In genomic region chr16:84738255-84739038, GRCh38 we compare ENCODE assay signal across 1 cellular context.
TF ChIP-seq lines count a peak whose summit lies in the region.

No MANE protein-coding gene starts in this region.

TF ChIP-seq in K562, 482 proteins besides CTCF, POLR2A, EP300 and RAD21 (continued from another document and continues in another):
- TF ChIP-seq ELK3 (CRISPR knock-in tag; IDR thresholded peaks at IDR 0.05), result no peak
- TF ChIP-seq TAF7 (tag; IDR thresholded peaks at IDR 0.05), result no peak
- no peak for TF ChIP-seq SPI1 (IDR thresholded peaks at IDR 0.05; ENCODE audit: borderline replicate concordance, low read depth, low read length)
- TF ChIP-seq PTBP1 (IDR thresholded peaks at IDR 0.05; ENCODE audit: low read depth, low read length), result no peak
- TF ChIP-seq FOXJ2 (tag; IDR thresholded peaks at IDR 0.05), result no peak
- TF ChIP-seq ZNF445 (CRISPR knock-in tag; IDR thresholded peaks at IDR 0.05; ENCODE audit: low read depth), result no peak
- no peak for TF ChIP-seq TCF7L2 (IDR thresholded peaks at IDR 0.05; ENCODE audit: low read depth, low read length)
- no peak for TF ChIP-seq ZEB2 (IDR thresholded peaks at IDR 0.05)
- TF ChIP-seq ZFPM2 (CRISPR knock-in tag; IDR thresholded peaks at IDR 0.05), result no peak
- TF ChIP-seq, protein P1, sequence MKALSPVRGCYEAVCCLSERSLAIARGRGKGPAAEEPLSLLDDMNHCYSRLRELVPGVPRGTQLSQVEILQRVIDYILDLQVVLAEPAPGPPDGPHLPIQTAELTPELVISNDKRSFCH (CRISPR knock-in tag; IDR thresholded peaks at IDR 0.05), result no peak
- TF ChIP-seq, protein P1 (tag; IDR thresholded peaks at IDR 0.05), result 0 out of 2 replicates have a peak, but pooled peaks have one; percentile 15
- TF ChIP-seq ZNF407 (IDR thresholded peaks at IDR 0.05; ENCODE audit: low read depth), result no peak
- no peak for TF ChIP-seq BRD9 (IDR thresholded peaks at IDR 0.05; ENCODE audit: low read depth, partially characterized antibody)
- TF ChIP-seq ZNF717 (CRISPR knock-in tag; IDR thresholded peaks at IDR 0.05), result no peak
- TF ChIP-seq RBM22 (IDR thresholded peaks at IDR 0.05; ENCODE audit: low read depth, low read length, poor library complexity, severe bottlenecking), result no peak
- no peak for TF ChIP-seq KAT8 (IDR thresholded peaks at IDR 0.05; ENCODE audit: low read depth)
- no peak for TF ChIP-seq DMBX1 (CRISPR knock-in tag; IDR thresholded peaks at IDR 0.05; ENCODE audit: borderline replicate concordance)
- no peak for TF ChIP-seq SMAD3 (CRISPR knock-in tag; conservative IDR thresholded peaks at IDR 0.05)
- no peak for TF ChIP-seq NFRKB (IDR thresholded peaks at IDR 0.05; ENCODE audit: low read depth)
- TF ChIP-seq SNIP1 (IDR thresholded peaks at IDR 0.05; ENCODE audit: low read depth), result no peak
- TF ChIP-seq, protein P2, sequence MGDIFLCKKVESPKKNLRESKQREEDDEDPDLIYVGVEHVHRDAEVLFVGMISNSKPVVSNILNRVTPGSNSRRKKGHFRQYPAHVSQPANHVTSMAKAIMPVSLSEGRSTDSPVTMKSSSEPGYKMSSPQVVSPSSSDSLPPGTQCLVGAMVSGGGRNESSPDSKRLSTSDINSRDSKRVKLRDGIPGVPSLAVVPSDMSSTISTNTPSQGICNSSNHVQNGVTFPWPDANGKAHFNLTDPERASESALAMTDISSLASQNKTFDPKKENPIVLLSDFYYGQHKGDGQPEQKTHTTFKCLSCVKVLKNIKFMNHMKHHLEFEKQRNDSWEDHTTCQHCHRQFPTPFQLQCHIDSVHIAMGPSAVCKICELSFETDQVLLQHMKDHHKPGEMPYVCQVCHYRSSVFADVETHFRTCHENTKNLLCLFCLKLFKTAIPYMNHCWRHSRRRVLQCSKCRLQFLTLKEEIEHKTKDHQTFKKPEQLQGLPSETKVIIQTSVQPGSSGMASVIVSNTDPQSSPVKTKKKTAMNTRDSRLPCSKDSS (IDR thresholded peaks at IDR 0.05; ENCODE audit: low read depth, partially characterized antibody), result no peak
- TF ChIP-seq E4F1 (CRISPR knock-in tag; IDR thresholded peaks at IDR 0.05; ENCODE audit: borderline replicate concordance), result no peak
- no peak for TF ChIP-seq C11orf30 (IDR thresholded peaks at IDR 0.05; ENCODE audit: low read depth)
- no peak for TF ChIP-seq PRMT5 (CRISPR knock-in tag; IDR thresholded peaks at IDR 0.05)
- TF ChIP-seq KLF10 (CRISPR knock-in tag; IDR thresholded peaks at IDR 0.05), result no peak
- no peak for TF ChIP-seq ZNF586 (CRISPR knock-in tag; conservative IDR thresholded peaks at IDR 0.05)
- no peak for TF ChIP-seq XRCC4 (IDR thresholded peaks at IDR 0.05; ENCODE audit: extremely low read depth, insufficient read depth, insufficient read length)
- peak; percentile 67 for TF ChIP-seq ARID2 (IDR thresholded peaks at IDR 0.05)
- no peak for TF ChIP-seq ZNF707 (CRISPR knock-in tag; conservative IDR thresholded peaks at IDR 0.05)
- TF ChIP-seq COPS2 (conservative IDR thresholded peaks at IDR 0.05), result no peak
- no peak for TF ChIP-seq ZNF766 (CRISPR knock-in tag; conservative IDR thresholded peaks at IDR 0.05)
- TF ChIP-seq ZNF449 (CRISPR knock-in tag; IDR thresholded peaks at IDR 0.05), result no peak
- TF ChIP-seq HMGN3 (IDR thresholded peaks at IDR 0.05; ENCODE audit: borderline replicate concordance, extremely low read depth, insufficient read length, low read depth, low read length), result no peak
- no peak for TF ChIP-seq RB1 (IDR thresholded peaks at IDR 0.05; ENCODE audit: low read depth)
- TF ChIP-seq ARID3A (IDR thresholded peaks at IDR 0.05; ENCODE audit: borderline replicate concordance, low read depth, low read length), result 0 out of 2 replicates have a peak, but pooled peaks have one; percentile 17
- TF ChIP-seq, protein P3, sequence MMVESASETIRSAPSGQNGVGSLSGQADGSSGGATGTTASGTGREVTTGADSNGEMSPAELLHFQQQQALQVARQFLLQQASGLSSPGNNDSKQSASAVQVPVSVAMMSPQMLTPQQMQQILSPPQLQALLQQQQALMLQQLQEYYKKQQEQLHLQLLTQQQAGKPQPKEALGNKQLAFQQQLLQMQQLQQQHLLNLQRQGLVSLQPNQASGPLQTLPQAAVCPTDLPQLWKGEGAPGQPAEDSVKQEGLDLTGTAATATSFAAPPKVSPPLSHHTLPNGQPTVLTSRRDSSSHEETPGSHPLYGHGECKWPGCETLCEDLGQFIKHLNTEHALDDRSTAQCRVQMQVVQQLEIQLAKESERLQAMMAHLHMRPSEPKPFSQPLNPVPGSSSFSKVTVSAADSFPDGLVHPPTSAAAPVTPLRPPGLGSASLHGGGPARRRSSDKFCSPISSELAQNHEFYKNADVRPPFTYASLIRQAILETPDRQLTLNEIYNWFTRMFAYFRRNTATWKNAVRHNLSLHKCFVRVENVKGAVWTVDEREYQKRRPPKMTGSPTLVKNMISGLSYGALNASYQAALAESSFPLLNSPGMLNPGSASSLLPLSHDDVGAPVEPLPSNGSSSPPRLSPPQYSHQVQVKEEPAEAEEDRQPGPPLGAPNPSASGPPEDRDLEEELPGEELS (CRISPR knock-in tag; IDR thresholded peaks at IDR 0.05; ENCODE audit: borderline replicate concordance), result no peak
- TF ChIP-seq ZNF212 (CRISPR knock-in tag; IDR thresholded peaks at IDR 0.05), result no peak
- TF ChIP-seq BCOR (IDR thresholded peaks at IDR 0.05), result no peak
- no peak for TF ChIP-seq BRF1 (IDR thresholded peaks at IDR 0.05; ENCODE audit: borderline replicate concordance, extremely low read depth, insufficient read length)
- TF ChIP-seq KDM5B (IDR thresholded peaks at IDR 0.05; ENCODE audit: insufficient replicate concordance, low read depth, low read length), result no peak
- TF ChIP-seq ZNF124 (CRISPR knock-in tag; IDR thresholded peaks at IDR 0.05), result no peak
- no peak for TF ChIP-seq ERF (CRISPR knock-in tag; IDR thresholded peaks at IDR 0.05)
- no peak for TF ChIP-seq ZNF347 (CRISPR knock-in tag; IDR thresholded peaks at IDR 0.05; ENCODE audit: low read depth)
- no peak for TF ChIP-seq HOXB6 (CRISPR knock-in tag; IDR thresholded peaks at IDR 0.05; ENCODE audit: borderline replicate concordance)
- no peak for TF ChIP-seq PRPF4 (IDR thresholded peaks at IDR 0.05; ENCODE audit: insufficient read depth, low read depth, low read length, poor library complexity, severe bottlenecking)
- TF ChIP-seq SMAD4 (CRISPR knock-in tag; conservative IDR thresholded peaks at IDR 0.05), result no peak
- no peak for TF ChIP-seq MXD1 (CRISPR knock-in tag; IDR thresholded peaks at IDR 0.05; ENCODE audit: borderline replicate concordance, poor library complexity, severe bottlenecking)
- TF ChIP-seq IFI16 (CRISPR knock-in tag; IDR thresholded peaks at IDR 0.05), result no peak
- TF ChIP-seq NBN (IDR thresholded peaks at IDR 0.05; ENCODE audit: low read depth), result no peak; the same call in 1 of the 2 replicates
- TF ChIP-seq SREBF2 (CRISPR knock-in tag; IDR thresholded peaks at IDR 0.05), result no peak
- no peak for TF ChIP-seq ELF1 (tag; IDR thresholded peaks at IDR 0.05)
- TF ChIP-seq DACH1 (IDR thresholded peaks at IDR 0.05; ENCODE audit: partially characterized antibody), result no peak
